15 cellular contexts compared by ENCODE assay signal in the genomic region with DNA sequence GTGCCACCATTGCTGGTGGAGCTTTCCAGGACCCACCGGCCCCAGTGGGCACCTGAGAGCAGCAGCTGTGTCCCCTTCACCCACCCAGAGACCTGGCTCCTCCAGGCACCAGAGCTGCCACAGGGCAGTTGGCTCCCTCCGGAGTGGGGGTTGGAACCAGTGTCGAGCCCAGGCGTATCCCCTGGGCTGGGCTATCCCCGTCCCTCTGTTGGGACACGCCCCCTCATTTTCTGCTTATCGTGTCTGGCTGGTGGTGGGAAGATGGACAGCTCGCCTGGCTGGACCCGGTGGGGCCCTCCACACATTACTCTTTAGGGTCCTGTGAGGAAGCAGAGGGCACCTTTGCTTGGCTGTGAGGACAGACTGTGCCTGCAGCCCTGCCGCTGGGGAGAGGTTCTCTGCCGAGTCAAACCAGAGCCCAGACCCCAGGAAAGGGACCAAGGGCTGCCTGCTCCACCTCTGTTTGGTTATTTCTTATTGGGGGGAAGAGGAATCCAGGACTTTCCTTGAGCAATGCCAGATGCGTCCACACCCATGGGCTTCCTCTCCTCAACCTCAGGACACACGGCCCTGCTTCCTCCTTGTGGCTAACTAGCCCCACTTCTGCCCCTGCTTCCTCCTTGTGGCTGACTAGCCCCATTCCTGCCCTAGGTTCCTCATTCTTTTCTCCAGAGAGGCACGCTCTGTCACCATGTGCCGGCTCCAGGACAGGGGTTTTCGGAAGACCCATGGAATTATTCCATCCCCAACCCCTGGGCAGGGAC. TPM values are rescaled to one million over a fixed set of nuclear protein-coding genes. Genes with fewer than 3 reads are reported as not detected.
A peak's percentile ranks its signal among the peaks of the same experiment; 100 is the strongest.
DNase-seq lines count a peak whose midpoint lies in the region; ATAC-seq and TF ChIP-seq lines count a peak whose summit lies in the region.
"Had no signal": no experiment of that assay in that cellular context is flagged by ENCODE, and none has a peak within 500 bp of the region (broad histone marks: within the 10 kb centered on the region; RNA-seq: fewer than 3 reads in every experiment).

No MANE protein-coding gene starts in this region.

- no peaks in the 10 kb centered on the region for H3K9me3 Mint-ChIP-seq in neural progenitor cell
- no peaks in the 10 kb centered on the region for H3K9me3 Mint-ChIP-seq in CD4-positive, alpha-beta memory T cell

- no peaks in the 10 kb centered on the region for H3K4me1 ChIP-seq in neural progenitor cell
- no peaks in the 10 kb centered on the region for H3K4me1 ChIP-seq in CD4-positive, alpha-beta memory T cell (ENCODE audit: insufficient read depth, low read length)
- H3K4me1 ChIP-seq: SJSA1 had no signal

- CTCF ChIA-PET in CD4-positive, alpha-beta memory T cell (lab: Charles Lee; ENCODE audit: partially characterized antibody): no interaction called here

- H3K36me3 Mint-ChIP-seq in neural progenitor cell: peaks cover 2% of the 10 kb centered on the region
- no peaks in the 10 kb centered on the region for H3K36me3 Mint-ChIP-seq in CD4-positive, alpha-beta memory T cell

- no peaks in the 10 kb centered on the region for H3F3A ChIP-seq in neural progenitor cell (ENCODE audit: low read depth)

- TF ChIP-seq CTCF in neural progenitor cell (IDR thresholded peaks at IDR 0.05): no peak

- no peaks in the 10 kb centered on the region for H3K79me2 ChIP-seq in neural progenitor cell (ENCODE audit: low read depth)

- no peak overlapping the region for H3K4me3 ChIP-seq in neural progenitor cell
- H3K4me3 ChIP-seq in CD4-positive, alpha-beta memory T cell (ENCODE audit: low read length in 2 of 2): no peak overlapping the region
- H3K4me3 ChIP-seq: SJSA1 had no signal

- no peaks in the 10 kb centered on the region for H3K9me3 ChIP-seq in neural progenitor cell (ENCODE audit: low read depth)
- H3K9me3 ChIP-seq in CD4-positive, alpha-beta memory T cell (ENCODE audit: control insufficient read depth in 1 of 2, low read length in 2 of 2): no peaks in the 10 kb centered on the region
- H3K9me3 ChIP-seq: SJSA1 had no signal

- no peak overlapping the region for H2AFZ ChIP-seq in neural progenitor cell (replicated peaks)

- peak; percentile 92 for DNase-seq in CD1c-positive myeloid dendritic cell (ENCODE audit: extremely low spot score)
- DNase-seq in NOMO-1 treated with DMSO at 0.1 percent for 48 hours (lab: John Stamatoyannopoulos, UW; ENCODE audit: unreplicated experiment): peak; percentile 98
- DNase-seq in neural progenitor cell (ENCODE audit: low spot score): no peak
- no peak for DNase-seq in ureter (ENCODE audit: low spot score)
- DNase-seq in CD4-positive, alpha-beta memory T cell: no peak
- no peak for DNase-seq in NCI-H1417 treated with DMSO at 0.1 percent for 48 hours (lab: John Stamatoyannopoulos, UW)
- DNase-seq: HCEC 1CT, NCI-H226 had no signal

- ATAC-seq in esophagus mucosa (peak; percentile 55), GM21360 (IDR thresholded peaks at IDR 0.05; ENCODE audit: unreplicated experiment) (no peak)

- no peaks in the 10 kb centered on the region for H3K27me3 ChIP-seq in neural progenitor cell
- no peaks in the 10 kb centered on the region for H3K27me3 ChIP-seq in CD4-positive, alpha-beta memory T cell (ENCODE audit: insufficient read depth, low read length)

- no peak overlapping the region for H3K9ac ChIP-seq in neural progenitor cell
- H3K9ac ChIP-seq: KMS-11 had no signal

- no peak overlapping the region for H3K27ac ChIP-seq in neural progenitor cell
- no peak overlapping the region for H3K27ac ChIP-seq in CD4-positive, alpha-beta memory T cell (ENCODE audit: low read depth, low read length)
- H3K27ac ChIP-seq: KMS-11, SJSA1 had no signal

- H3K4me2 ChIP-seq in neural progenitor cell: no peak overlapping the region
- H3K4me2 ChIP-seq: KMS-11 had no signal

- intact Hi-C loops in CD4-positive, alpha-beta memory T cell (cut with micrococcal nuclease): no loop called here

- peak overlapping the region; percentile 79 for H3K27ac Mint-ChIP-seq in neural progenitor cell
- H3K27ac Mint-ChIP-seq in CD4-positive, alpha-beta memory T cell: no peak overlapping the region

- H3K36me3 ChIP-seq in neural progenitor cell: no peaks in the 10 kb centered on the region
- no peaks in the 10 kb centered on the region for H3K36me3 ChIP-seq in CD4-positive, alpha-beta memory T cell (ENCODE audit: insufficient read depth, low read length)
- H3K36me3 ChIP-seq: SJSA1 had no signal

- H3K4me3 Mint-ChIP-seq in neural progenitor cell: no peak overlapping the region
- peak overlapping the region in 1 of 8 donors; percentile 27 for H3K4me3 Mint-ChIP-seq in CD4-positive, alpha-beta memory T cell

- H4K20me1 ChIP-seq in neural progenitor cell (ENCODE audit: low read depth): no peaks in the 10 kb centered on the region

- peaks cover 7% of the 10 kb centered on the region for H3K27me3 Mint-ChIP-seq in neural progenitor cell (ENCODE audit: insufficient read depth, low read depth)
- peaks cover 7 to 8% of the 10 kb centered on the region in 2 donors for H3K27me3 Mint-ChIP-seq in CD4-positive, alpha-beta memory T cell

- H3K4me1 Mint-ChIP-seq in neural progenitor cell: peaks cover 13% of the 10 kb centered on the region
- peaks cover 0 to 3% (median 0%) of the 10 kb centered on the region in 4 donors for H3K4me1 Mint-ChIP-seq in CD4-positive, alpha-beta memory T cell

- POLR2A ChIA-PET in CD4-positive, alpha-beta memory T cell (lab: Charles Lee; ENCODE audit: partially characterized antibody): no interaction called here

RNA-seq across cellular contexts. Expression of gene FCN1, which starts 11.3 kb away (rescaled TPM):
- total RNA-seq in esophagus mucosa (0.12 TPM), neural progenitor cell (ENCODE audit: low replicate concordance) (not detected in 2 replicates), ureter (3.1 TPM)
- total RNA-seq in CD4-positive, alpha-beta memory T cell: 1 to 10 TPM; 4.2 to 4.6 TPM
- under 1 TPM; 0.48 to 0.88 TPM for polyA plus RNA-seq in CD4-positive, alpha-beta memory T cell
- total RNA-seq: fibroblast of villous mesenchyme, SJSA1 had no signal
- polyA plus RNA-seq: BJ had no signal

RNA-seq across cellular contexts. Expression of gene FCN2, which starts 48.4 kb away (rescaled TPM):
- 0.16 TPM for total RNA-seq in esophagus mucosa
- total RNA-seq in neural progenitor cell (ENCODE audit: low replicate concordance): not detected in 2 replicates
- 0.49 TPM for total RNA-seq in ureter
- not detected for total RNA-seq in CD4-positive, alpha-beta memory T cell
- polyA plus RNA-seq in CD4-positive, alpha-beta memory T cell: not detected
- total RNA-seq: fibroblast of villous mesenchyme, SJSA1, temporal lobe had no signal
- polyA plus RNA-seq: BJ had no signal

Comparison
In these comparisons a context has a peak if more than half of its experiments do, and no peak if none do; other contexts are left out.
1. DNase-seq: peak in CD1c-positive myeloid dendritic cell (single experiment) and NOMO-1 treated with DMSO at 0.1 percent for 48 hours (single experiment); none in neural progenitor cell (single experiment), ureter (single experiment), CD4-positive, alpha-beta memory T cell (0 of 5) and NCI-H1417 treated with DMSO at 0.1 percent for 48 hours (single experiment).